Comparison of ENCODE assay signal across 8 cellular contexts in genomic region chr1:903721-904270, GRCh38. TPM values are rescaled to one million over a fixed set of nuclear protein-coding genes. Genes with fewer than 3 reads are reported as not detected.
DNase-seq lines count a peak whose midpoint lies in the region; ATAC-seq and TF ChIP-seq lines count a peak whose summit lies in the region.

No MANE protein-coding gene starts in this region.

- peaks cover under 1 to 26% of the 10 kb centered on the region in 2 donors for H3K27me3 Mint-ChIP-seq in natural killer cell (ENCODE audit: low read depth in 2 of 2)

- no peak for DNase-seq in AG09309 (ENCODE audit: low read depth)
- DNase-seq in epidermal melanocyte (ENCODE audit: insufficient read length, low spot score) = peak; percentile 13
- peak; percentile 15 for DNase-seq in natural killer cell
- no peak for DNase-seq in SHP77 treated with DMSO at 0.1 percent for 48 hours (lab: John Stamatoyannopoulos, UW)
- no peak for DNase-seq in SIG-M5 (lab: John Stamatoyannopoulos, UW)

- peak overlapping the region; percentile 42 for H3K4me3 ChIP-seq in AG09309 (ENCODE audit: control insufficient read depth, low read depth, low read length)
- peak overlapping the region; percentile 53 for H3K4me3 ChIP-seq in Loucy (ENCODE audit: low read length, poor library complexity, severe bottlenecking)

- no peaks in the 10 kb centered on the region for H4K20me1 ChIP-seq in Loucy (ENCODE audit: insufficient read depth, low read length, poor library complexity, severe bottlenecking)

- H3K9ac ChIP-seq in Loucy (ENCODE audit: low read depth, low read length, poor library complexity, severe bottlenecking) = peak overlapping the region; percentile 77

- TF ChIP-seq CTCF in AG09309 (IDR thresholded peaks at IDR 0.05; ENCODE audit: control insufficient read depth, insufficient read depth, low read depth, low read length, missing control alignments) (no peak), Loucy (conservative IDR thresholded peaks at IDR 0.05; ENCODE audit: low read length) (no peak), natural killer cell (IDR thresholded peaks at IDR 0.05) (no peak)

- H3K4me1 Mint-ChIP-seq in natural killer cell = peaks cover 6 to 13% of the 10 kb centered on the region in 2 donors

- no peaks in the 10 kb centered on the region for H3K9me3 ChIP-seq in Loucy (ENCODE audit: insufficient read depth, low read depth, low read length)

- H3F3A ChIP-seq in Loucy (ENCODE audit: low read depth) = no peaks in the 10 kb centered on the region

- H3K27ac Mint-ChIP-seq in natural killer cell = no peak overlapping the region

- no peak overlapping the region for H2AFZ ChIP-seq in Loucy (ENCODE audit: low read length)

- H3K4me3 Mint-ChIP-seq in natural killer cell = peak overlapping the region; percentile 47

- H3K27me3 ChIP-seq in Loucy (ENCODE audit: insufficient read depth, low read length, poor library complexity, severe bottlenecking) = no peaks in the 10 kb centered on the region

- H3K79me2 ChIP-seq in Loucy (ENCODE audit: insufficient read depth, low read length) = peaks cover 8% of the 10 kb centered on the region

- H3K4me2 ChIP-seq in Loucy (ENCODE audit: low read depth, low read length, poor library complexity, severe bottlenecking) = peak overlapping the region; percentile 55

- H3K4me1 ChIP-seq in Loucy (ENCODE audit: insufficient read depth, low read length, poor library complexity, severe bottlenecking) = peaks cover 21% of the 10 kb centered on the region

- intact Hi-C loops in natural killer cell (cut with micrococcal nuclease) = loop anchor here (1.0 kb wide), 1 partner anchor 73 kb away; no protein-coding TSS in a partner anchor

- no peaks in the 10 kb centered on the region for H3K36me3 ChIP-seq in Loucy (ENCODE audit: insufficient read depth, low read length)

- no peaks in the 10 kb centered on the region for H3K36me3 Mint-ChIP-seq in natural killer cell

- H3K9me2 ChIP-seq in Loucy (replicated peaks; ENCODE audit: low read depth, low read length) = no peaks in the 10 kb centered on the region

- no peaks in the 10 kb centered on the region for H3K9me3 Mint-ChIP-seq in natural killer cell

- ATAC-seq in natural killer cell = no peak
- no peak for ATAC-seq in HG03469 (IDR thresholded peaks at IDR 0.05; ENCODE audit: unreplicated experiment)
- no peak for ATAC-seq in HG03175 (IDR thresholded peaks at IDR 0.05; ENCODE audit: unreplicated experiment)

RNA-seq across cellular contexts. Expression of gene SAMD11, which starts 19.9 kb away (rescaled TPM):
- not detected for total RNA-seq in natural killer cell

RNA-seq across cellular contexts. Expression of gene NOC2L, which starts 55.3 kb away (rescaled TPM):
- total RNA-seq in natural killer cell = 10 to 100 TPM; 61.4 to 66.0 (median 61.8) TPM

RNA-seq across cellular contexts. Expression of gene KLHL17, which starts 56.6 kb away (rescaled TPM):
- total RNA-seq in natural killer cell = 10 to 100 TPM; 17.8 to 33.5 (median 22.4) TPM

Comparison
In these comparisons a context has a peak if more than half of its experiments do, and no peak if none do; other contexts are left out.
1. DNase-seq: peak in epidermal melanocyte (single experiment) and natural killer cell (single experiment); none in AG09309 (single experiment), SHP77 treated with DMSO at 0.1 percent for 48 hours (single experiment) and SIG-M5 (single experiment).